Comparison of ENCODE assay signal across 1 cellular context in genomic region chr12:111445311-111446043, GRCh38.
TF ChIP-seq lines count a peak whose summit lies in the region.

No MANE protein-coding gene starts in this region.

TF ChIP-seq in H1, 55 proteins besides CTCF, POLR2A, EP300 and RAD21 (continued from another document):
- TF ChIP-seq, protein P1, sequence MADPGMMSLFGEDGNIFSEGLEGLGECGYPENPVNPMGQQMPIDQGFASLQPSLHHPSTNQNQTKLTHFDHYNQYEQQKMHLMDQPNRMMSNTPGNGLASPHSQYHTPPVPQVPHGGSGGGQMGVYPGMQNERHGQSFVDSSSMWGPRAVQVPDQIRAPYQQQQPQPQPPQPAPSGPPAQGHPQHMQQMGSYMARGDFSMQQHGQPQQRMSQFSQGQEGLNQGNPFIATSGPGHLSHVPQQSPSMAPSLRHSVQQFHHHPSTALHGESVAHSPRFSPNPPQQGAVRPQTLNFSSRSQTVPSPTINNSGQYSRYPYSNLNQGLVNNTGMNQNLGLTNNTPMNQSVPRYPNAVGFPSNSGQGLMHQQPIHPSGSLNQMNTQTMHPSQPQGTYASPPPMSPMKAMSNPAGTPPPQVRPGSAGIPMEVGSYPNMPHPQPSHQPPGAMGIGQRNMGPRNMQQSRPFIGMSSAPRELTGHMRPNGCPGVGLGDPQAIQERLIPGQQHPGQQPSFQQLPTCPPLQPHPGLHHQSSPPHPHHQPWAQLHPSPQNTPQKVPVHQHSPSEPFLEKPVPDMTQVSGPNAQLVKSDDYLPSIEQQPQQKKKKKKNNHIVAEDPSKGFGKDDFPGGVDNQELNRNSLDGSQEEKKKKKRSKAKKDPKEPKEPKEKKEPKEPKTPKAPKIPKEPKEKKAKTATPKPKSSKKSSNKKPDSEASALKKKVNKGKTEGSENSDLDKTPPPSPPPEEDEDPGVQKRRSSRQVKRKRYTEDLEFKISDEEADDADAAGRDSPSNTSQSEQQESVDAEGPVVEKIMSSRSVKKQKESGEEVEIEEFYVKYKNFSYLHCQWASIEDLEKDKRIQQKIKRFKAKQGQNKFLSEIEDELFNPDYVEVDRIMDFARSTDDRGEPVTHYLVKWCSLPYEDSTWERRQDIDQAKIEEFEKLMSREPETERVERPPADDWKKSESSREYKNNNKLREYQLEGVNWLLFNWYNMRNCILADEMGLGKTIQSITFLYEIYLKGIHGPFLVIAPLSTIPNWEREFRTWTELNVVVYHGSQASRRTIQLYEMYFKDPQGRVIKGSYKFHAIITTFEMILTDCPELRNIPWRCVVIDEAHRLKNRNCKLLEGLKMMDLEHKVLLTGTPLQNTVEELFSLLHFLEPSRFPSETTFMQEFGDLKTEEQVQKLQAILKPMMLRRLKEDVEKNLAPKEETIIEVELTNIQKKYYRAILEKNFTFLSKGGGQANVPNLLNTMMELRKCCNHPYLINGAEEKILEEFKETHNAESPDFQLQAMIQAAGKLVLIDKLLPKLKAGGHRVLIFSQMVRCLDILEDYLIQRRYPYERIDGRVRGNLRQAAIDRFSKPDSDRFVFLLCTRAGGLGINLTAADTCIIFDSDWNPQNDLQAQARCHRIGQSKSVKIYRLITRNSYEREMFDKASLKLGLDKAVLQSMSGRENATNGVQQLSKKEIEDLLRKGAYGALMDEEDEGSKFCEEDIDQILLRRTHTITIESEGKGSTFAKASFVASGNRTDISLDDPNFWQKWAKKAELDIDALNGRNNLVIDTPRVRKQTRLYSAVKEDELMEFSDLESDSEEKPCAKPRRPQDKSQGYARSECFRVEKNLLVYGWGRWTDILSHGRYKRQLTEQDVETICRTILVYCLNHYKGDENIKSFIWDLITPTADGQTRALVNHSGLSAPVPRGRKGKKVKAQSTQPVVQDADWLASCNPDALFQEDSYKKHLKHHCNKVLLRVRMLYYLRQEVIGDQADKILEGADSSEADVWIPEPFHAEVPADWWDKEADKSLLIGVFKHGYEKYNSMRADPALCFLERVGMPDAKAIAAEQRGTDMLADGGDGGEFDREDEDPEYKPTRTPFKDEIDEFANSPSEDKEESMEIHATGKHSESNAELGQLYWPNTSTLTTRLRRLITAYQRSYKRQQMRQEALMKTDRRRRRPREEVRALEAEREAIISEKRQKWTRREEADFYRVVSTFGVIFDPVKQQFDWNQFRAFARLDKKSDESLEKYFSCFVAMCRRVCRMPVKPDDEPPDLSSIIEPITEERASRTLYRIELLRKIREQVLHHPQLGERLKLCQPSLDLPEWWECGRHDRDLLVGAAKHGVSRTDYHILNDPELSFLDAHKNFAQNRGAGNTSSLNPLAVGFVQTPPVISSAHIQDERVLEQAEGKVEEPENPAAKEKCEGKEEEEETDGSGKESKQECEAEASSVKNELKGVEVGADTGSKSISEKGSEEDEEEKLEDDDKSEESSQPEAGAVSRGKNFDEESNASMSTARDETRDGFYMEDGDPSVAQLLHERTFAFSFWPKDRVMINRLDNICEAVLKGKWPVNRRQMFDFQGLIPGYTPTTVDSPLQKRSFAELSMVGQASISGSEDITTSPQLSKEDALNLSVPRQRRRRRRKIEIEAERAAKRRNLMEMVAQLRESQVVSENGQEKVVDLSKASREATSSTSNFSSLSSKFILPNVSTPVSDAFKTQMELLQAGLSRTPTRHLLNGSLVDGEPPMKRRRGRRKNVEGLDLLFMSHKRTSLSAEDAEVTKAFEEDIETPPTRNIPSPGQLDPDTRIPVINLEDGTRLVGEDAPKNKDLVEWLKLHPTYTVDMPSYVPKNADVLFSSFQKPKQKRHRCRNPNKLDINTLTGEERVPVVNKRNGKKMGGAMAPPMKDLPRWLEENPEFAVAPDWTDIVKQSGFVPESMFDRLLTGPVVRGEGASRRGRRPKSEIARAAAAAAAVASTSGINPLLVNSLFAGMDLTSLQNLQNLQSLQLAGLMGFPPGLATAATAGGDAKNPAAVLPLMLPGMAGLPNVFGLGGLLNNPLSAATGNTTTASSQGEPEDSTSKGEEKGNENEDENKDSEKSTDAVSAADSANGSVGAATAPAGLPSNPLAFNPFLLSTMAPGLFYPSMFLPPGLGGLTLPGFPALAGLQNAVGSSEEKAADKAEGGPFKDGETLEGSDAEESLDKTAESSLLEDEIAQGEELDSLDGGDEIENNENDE (IDR thresholded peaks at IDR 0.05; ENCODE audit: insufficient replicate concordance, low read length), result no peak
- TF ChIP-seq JUND (IDR thresholded peaks at IDR 0.05; ENCODE audit: low read length) (no peak), SIN3A (conservative IDR thresholded peaks at IDR 0.05 in 1 of 2, IDR thresholded peaks at IDR 0.05 in 1 of 2; ENCODE audit: low read depth in 1 of 2, low read length in 2 of 2) (no peak), HDAC6 (IDR thresholded peaks at IDR 0.05; ENCODE audit: low read depth, low read length) (no peak), PHF8 (conservative IDR thresholded peaks at IDR 0.05; ENCODE audit: low read depth, low read length) (no peak), ASH2L (IDR thresholded peaks at IDR 0.05; ENCODE audit: low read length) (no peak), TCF12 (IDR thresholded peaks at IDR 0.05; ENCODE audit: low read depth, low read length) (no peak), SRF (IDR thresholded peaks at IDR 0.05; ENCODE audit: low read depth, low read length) (no peak), ATF3 (IDR thresholded peaks at IDR 0.05; ENCODE audit: insufficient read depth, low read depth, low read length) (no peak), TBP (IDR thresholded peaks at IDR 0.05; ENCODE audit: low read depth, low read length) (no peak), SIRT6 (IDR thresholded peaks at IDR 0.05; ENCODE audit: low read length) (no peak), KDM5A (IDR thresholded peaks at IDR 0.05; ENCODE audit: low read length) (no peak)
